ENCODE assay signal across 10 cellular contexts in the genomic region with DNA sequence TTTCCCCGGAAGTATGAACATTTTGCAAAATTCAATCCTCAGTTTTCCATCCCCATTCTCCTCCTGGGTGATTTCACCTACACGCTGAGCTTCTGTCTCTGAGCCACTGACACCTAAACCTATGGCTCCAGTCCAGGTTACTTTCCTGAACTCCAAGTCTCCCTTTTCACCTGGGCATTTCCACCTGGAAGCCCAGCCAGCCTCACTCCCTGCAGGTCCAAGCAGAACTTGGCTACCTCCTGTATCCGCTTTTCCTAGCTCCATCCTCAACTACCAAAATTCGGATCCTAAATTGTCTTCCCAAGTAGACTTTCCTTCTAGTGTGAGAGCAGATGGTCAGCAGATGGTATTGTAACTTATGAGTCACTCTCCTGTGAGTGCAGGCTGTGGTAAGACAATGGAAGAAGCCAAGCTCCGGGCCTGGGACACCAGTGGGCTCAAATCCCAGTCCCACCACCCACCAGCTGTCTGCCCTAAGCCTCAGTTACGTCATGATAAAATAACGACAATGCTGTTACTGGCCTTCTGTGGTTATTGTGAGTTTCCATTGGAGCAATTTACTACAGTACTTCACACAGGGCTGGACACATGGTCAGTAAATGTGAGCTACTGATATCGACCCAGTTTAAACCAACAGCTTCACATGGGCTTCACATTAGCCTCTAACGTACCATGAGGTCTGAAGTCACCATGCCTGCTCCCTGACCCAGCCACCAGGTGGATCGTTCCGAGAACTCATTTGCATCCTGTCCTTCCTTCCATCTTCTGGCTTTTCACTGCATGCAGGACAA. TPM values are rescaled to one million over a fixed set of nuclear protein-coding genes. Genes with fewer than 3 reads are reported as not detected.
DNase-seq lines count a peak whose midpoint lies in the region; ATAC-seq, FAIRE-seq and TF ChIP-seq lines count a peak whose summit lies in the region.
"Had no signal": no experiment of that assay in that cellular context is flagged by ENCODE, and none has a peak within 500 bp of the region (broad histone marks: within the 10 kb centered on the region; RNA-seq: fewer than 3 reads in every experiment).

No MANE protein-coding gene starts in this region.

- H2AFZ ChIP-seq in DND-41 (ENCODE audit: low read depth, low read length) (no peak overlapping the region), H1 (ENCODE audit: low read length) (no peak overlapping the region), osteoblast (ENCODE audit: low read length) (no peak overlapping the region)

- H4K8ac ChIP-seq in H1 (ENCODE audit: extremely low read depth, insufficient read depth, low read length): no peak overlapping the region

- no peak for TF ChIP-seq EP300 in H1 (IDR thresholded peaks at IDR 0.05; ENCODE audit: borderline replicate concordance in 1 of 2, low read depth in 2 of 2, low read length in 2 of 2)

- no peak overlapping the region for H2BK15ac ChIP-seq in H1 (ENCODE audit: low read length)

- CTCF ChIA-PET in H1 (lab: Charles Lee; ENCODE audit: partially characterized antibody): interaction anchor here (0.7 to 3.3 kb wide), 8 partner anchors 13 to 289 kb away, joined by 3 to 18 read pairs (median 4); no protein-coding TSS in a partner anchor

- H3K79me2 ChIP-seq in DND-41 (ENCODE audit: insufficient read depth, low read length) (no peaks in the 10 kb centered on the region), H1 (ENCODE audit: control insufficient read depth in 1 of 2, insufficient read depth in 2 of 2, low read length in 2 of 2) (no peaks in the 10 kb centered on the region), osteoblast (ENCODE audit: insufficient read depth, low read length) (no peaks in the 10 kb centered on the region)

- H3K4me2 ChIP-seq in DND-41 (ENCODE audit: insufficient read depth, low read length) (no peak overlapping the region), H1 (ENCODE audit: insufficient read depth in 1 of 2, low read depth in 2 of 2, low read length in 2 of 2) (no peak overlapping the region), osteoblast (ENCODE audit: insufficient read depth, low read length) (peak overlapping the region; percentile 25)

- TF ChIP-seq CTCF in DND-41 (IDR thresholded peaks at IDR 0.05; ENCODE audit: borderline replicate concordance, extremely low read depth, low read length, poor library complexity, severe bottlenecking): peak; percentile 3
- TF ChIP-seq CTCF in H1 (IDR thresholded peaks at IDR 0.05; ENCODE audit: control extremely low read depth in 1 of 3, insufficient read depth in 1 of 3, low read depth in 1 of 3, low read length in 3 of 3): peak; percentile 8 to 32 (median 24); a peak in 2 of 4 replicates
- TF ChIP-seq CTCF in osteoblast (IDR thresholded peaks at IDR 0.05; ENCODE audit: extremely low read depth, low read depth, low read length): no peak

- no peaks in the 10 kb centered on the region; the same call in 1 of the 2 replicates for H3K23me2 ChIP-seq in H1 (ENCODE audit: low read depth, low read length)

- no peak overlapping the region for H2AK5ac ChIP-seq in H1 (ENCODE audit: low read depth, low read length)

- no peak for TF ChIP-seq POLR2A in H1 (IDR thresholded peaks at IDR 0.05; ENCODE audit: control extremely low read depth in 1 of 2, low read depth in 2 of 2, low read length in 2 of 2)

- no peak overlapping the region for H4K5ac ChIP-seq in H1 (ENCODE audit: insufficient read length, low read depth, low read length)

- no peak overlapping the region for H4K91ac ChIP-seq in H1 (replicated peaks; ENCODE audit: insufficient read length, low read length)

- H3K9me3 ChIP-seq in DND-41 (ENCODE audit: insufficient read depth, low read length, severe bottlenecking) (no peaks in the 10 kb centered on the region), H1 (ENCODE audit: insufficient read depth in 2 of 2, low read depth in 1 of 2, low read length in 1 of 2) (no peaks in the 10 kb centered on the region), osteoblast (ENCODE audit: low read depth, low read length) (no peaks in the 10 kb centered on the region)

- H3K4me1 ChIP-seq in DND-41 (ENCODE audit: insufficient read depth, low read length) (no peaks in the 10 kb centered on the region), H1 (replicated peaks in 1 of 4; ENCODE audit: control insufficient read depth in 3 of 4, insufficient read depth in 4 of 4, low read length in 3 of 4) (no peaks in the 10 kb centered on the region), osteoblast (ENCODE audit: insufficient read depth, low read length) (peaks cover 51% of the 10 kb centered on the region)

- no peak overlapping the region for H2BK12ac ChIP-seq in H1 (ENCODE audit: low read depth, low read length)

- no peak overlapping the region for H3K56ac ChIP-seq in H1 (replicated peaks; ENCODE audit: insufficient read length, low read depth, low read length)

- H2BK120ac ChIP-seq in H1 (replicated peaks; ENCODE audit: low read depth, low read length): no peak overlapping the region

- H2BK5ac ChIP-seq in H1 (ENCODE audit: low read depth, low read length): no peak overlapping the region

- no peak overlapping the region for H3K4ac ChIP-seq in H1 (replicated peaks; ENCODE audit: insufficient read length, low read depth, low read length)

- TF ChIP-seq RAD21 in H1 (IDR thresholded peaks at IDR 0.05 in 1 of 2, conservative IDR thresholded peaks at IDR 0.05 in 1 of 2; ENCODE audit: low read depth in 2 of 2, low read length in 2 of 2): 0 out of 4 replicates have a peak, but pooled peaks of 1 of the 2 experiments have one; percentile 2

- POLR2A ChIA-PET in H1 (lab: Charles Lee; ENCODE audit: partially characterized antibody): interaction anchor here (0.6 to 1.2 kb wide), 3 partner anchors 17 to 63 kb away, joined by 3 read pairs; no protein-coding TSS in a partner anchor

- no peaks in the 10 kb centered on the region for H3K79me1 ChIP-seq in H1 (ENCODE audit: low read depth, low read length)

- no peak overlapping the region for H3K4me3 ChIP-seq in DND-41 (ENCODE audit: low read depth in 1 of 2, low read length in 2 of 2)
- no peak overlapping the region for H3K4me3 ChIP-seq in H1 (ENCODE audit: extremely low read depth in 1 of 4, insufficient read depth in 2 of 4, low read depth in 3 of 4, low read length in 4 of 4)
- H3K4me3 ChIP-seq in osteoblast (ENCODE audit: insufficient read depth, low read length): no peak overlapping the region

- H3K9ac ChIP-seq in DND-41 (ENCODE audit: low read depth, low read length) (no peak overlapping the region), H1 (replicated peaks in 1 of 4; ENCODE audit: extremely low read depth in 1 of 4, low read depth in 3 of 4, low read length in 3 of 4) (no peak overlapping the region)

- H3K27me3 ChIP-seq in DND-41 (ENCODE audit: insufficient read depth, low read length, poor library complexity) (no peaks in the 10 kb centered on the region), H1 (replicated peaks in 1 of 4; ENCODE audit: control insufficient read depth in 3 of 4, extremely low read depth in 1 of 4, insufficient read depth in 3 of 4, low read length in 3 of 4) (no peaks in the 10 kb centered on the region), osteoblast (ENCODE audit: insufficient read depth, low read length) (no peaks in the 10 kb centered on the region)

- H3K27ac ChIP-seq in DND-41 (ENCODE audit: low read length) (no peak overlapping the region), H1 (ENCODE audit: low read depth, low read length) (no peak overlapping the region), osteoblast (ENCODE audit: low read depth, low read length) (peak overlapping the region; percentile 87)
- H3K27ac ChIP-seq: VCaP had no signal

- no peak for DNase-seq in DND-41
- DNase-seq in NCI-H82 (lab: John Stamatoyannopoulos, UW): peak; percentile 91
- no peak for DNase-seq in H1 (ENCODE audit: low read depth in 1 of 2, low spot score in 2 of 2)
- peak; percentile 90 for DNase-seq in osteoblast (ENCODE audit: insufficient read length, low spot score, missing footprints)
- DNase-seq in NCI-H526 treated with DMSO at 0.1 percent for 48 hours (lab: John Stamatoyannopoulos, UW): no peak
- no peak for DNase-seq in NCI-H1105 treated with DMSO at 0.1 percent for 48 hours (lab: John Stamatoyannopoulos, UW)

- no peak for ATAC-seq in DND-41 (ENCODE audit: insufficient read depth, low read depth)
- no peak for ATAC-seq in GM19467 (IDR thresholded peaks at IDR 0.05; ENCODE audit: unreplicated experiment)
- ATAC-seq in HG03280 (IDR thresholded peaks at IDR 0.05; ENCODE audit: unreplicated experiment): no peak
- ATAC-seq: left colon had no signal

- H3K18ac ChIP-seq in H1 (ENCODE audit: extremely low read depth, low read length): no peak overlapping the region

- H4K20me1 ChIP-seq in DND-41 (ENCODE audit: insufficient read depth, low read length): no peaks in the 10 kb centered on the region
- H4K20me1 ChIP-seq in H1 (replicated peaks in 1 of 2; ENCODE audit: control insufficient read depth in 1 of 2, insufficient read depth in 2 of 2, low read length in 2 of 2): no peaks in the 10 kb centered on the region
- H4K20me1 ChIP-seq in osteoblast (ENCODE audit: insufficient read depth, low read length): no peaks in the 10 kb centered on the region

- no peak overlapping the region for H2BK20ac ChIP-seq in H1 (ENCODE audit: low read length)

- peaks cover 61% of the 10 kb centered on the region; the same call in 1 of the 2 replicates for H3K36me3 ChIP-seq in DND-41 (ENCODE audit: insufficient read depth, low read length)
- H3K36me3 ChIP-seq in H1 (ENCODE audit: control insufficient read depth in 2 of 4, insufficient read depth in 4 of 4, low read length in 3 of 4): no peaks in the 10 kb centered on the region
- no peaks in the 10 kb centered on the region for H3K36me3 ChIP-seq in osteoblast (ENCODE audit: insufficient read depth, low read length)

- no peak overlapping the region for H3K14ac ChIP-seq in H1 (ENCODE audit: insufficient read length)

- no peak overlapping the region for H3K23ac ChIP-seq in H1 (ENCODE audit: insufficient read length)

- WGBS in H1 (ENCODE audit: extremely low coverage in 1 of 2, insufficient coverage in 1 of 2, insufficient read length in 1 of 2, insufficient replicate concordance in 2 of 2, low coverage in 1 of 2, low lambda C conversion rate in 2 of 2, missing lambda C conversion rate in 1 of 2), 2 experiments: 88% methylated on average over 11 of the region's 11 CpGs; no CpG with 5 or more reads in 1 of the 2 experiments

- FAIRE-seq in H1 (lab: Jason Lieb, UNC): no peak

RNA-seq across cellular contexts. Expression of a gene that starts 33.3 kb away (rescaled TPM):
- 0.37 TPM in 1 of 2 replicates, not detected in the other for total RNA-seq in H1 (2021; fragmentation: NEBNext Ultra II Directional; extraction: Animal tissue kit (Norgen Biotek cat#: 25700))
- 0.03 and 0.08 TPM in 2 replicates for polyA plus RNA-seq in H1 (2011; rRNA removed)
- 0.08 TPM for polyA plus RNA-seq in H1 (2011; cell fraction: cytosol; rRNA removed)
- polyA plus RNA-seq in H1 (2011; cell fraction: nucleus; rRNA removed): 0.01 TPM
- 0.36 to 0.40 TPM in 2 of 4 replicates, not detected in the others for polyA plus RNA-seq in H1 (2012, experiment 1 of 2)
- not detected for polyA plus RNA-seq in H1 (2012, experiment 2 of 2)
- 0.18 TPM for polyA plus RNA-seq in H1 (2013, experiment 1 of 2)
- 0.22 TPM for polyA plus RNA-seq in H1 (2013, experiment 2 of 2)
- polyA minus RNA-seq in H1 (2011; rRNA and poly(A)+ RNA removed): 0.15 and 2.1 TPM in 2 replicates
- not detected for polyA minus RNA-seq in H1 (2011; cell fraction: cytosol; rRNA and poly(A)+ RNA removed)
- not detected for polyA minus RNA-seq in H1 (2011; cell fraction: nucleus; rRNA and poly(A)+ RNA removed)
- 0.29 and 0.36 TPM in 2 replicates for total RNA-seq in osteoblast

Comparison
In these comparisons a context has a peak if more than half of its experiments do, and no peak if none do; other contexts are left out.
1. DNase-seq: peak in NCI-H82 (single experiment) and osteoblast (single experiment); none in DND-41 (single experiment), H1 (0 of 2), NCI-H526 treated with DMSO at 0.1 percent for 48 hours (single experiment) and NCI-H1105 treated with DMSO at 0.1 percent for 48 hours (single experiment).